ENCODE assay signal across 22 cellular contexts in genomic region chr7:119703895-119704294, GRCh38.
"Had no signal": no experiment of that assay in that cellular context is flagged by ENCODE, and none has a peak within 500 bp of the region (broad histone marks: within the 10 kb centered on the region; RNA-seq: fewer than 3 reads in every experiment).

No MANE protein-coding gene starts in this region.

- H3K4me1 ChIP-seq: gastrocnemius medialis, neural progenitor cell, parathyroid adenoma, right atrium auricular region, sigmoid colon, stomach, tibial artery had no signal

- DNase-seq: effector CD8-positive, alpha-beta T cell; endodermal cell; foreskin fibroblast; gastrocnemius medialis; head of caudate nucleus; mucosa of descending colon; naive thymus-derived CD4-positive, alpha-beta T cell; sigmoid colon; stimulated activated CD4-positive, alpha-beta T cell treated with anti-CD3 and anti-CD28 coated beads, Interleukin-2, amount 100 ng/mL, for 24 hours; stimulated activated CD4-positive, alpha-beta T cell treated with anti-CD3 and anti-CD28 coated beads, Interleukin-4, amount 100 ng/mL, for 24 hours; stimulated activated naive CD4-positive, alpha-beta T cell treated with Interleukin-2 at 50 U/mL for 16 hours; stomach; tibial artery had no signal

- H3K4me2 ChIP-seq: neural progenitor cell had no signal

- H3K9me3 ChIP-seq: gastrocnemius medialis, right atrium auricular region had no signal

- H2AFZ ChIP-seq: neural progenitor cell, parathyroid adenoma had no signal

- FAIRE-seq: keratinocyte had no signal

- ATAC-seq: esophagus mucosa; gastrocnemius medialis; left lobe of liver; mucosa of descending colon; naive thymus-derived CD4-positive, alpha-beta T cell; stimulated activated effector memory CD8-positive, alpha-beta T cell treated with anti-CD3 and anti-CD28 coated beads, Interleukin-12 subunit alpha, Interleukin-12 subunit beta, amount 100 ng/mL, for 72 hours had no signal

- H3K27ac ChIP-seq: epithelial cell of prostate, gastrocnemius medialis, neural progenitor cell, parathyroid adenoma, right atrium auricular region, sigmoid colon, stomach, tibial artery had no signal

- H3K9ac ChIP-seq: neural progenitor cell, parathyroid adenoma had no signal

- H3K4me3 ChIP-seq: gastrocnemius medialis, lung, mucosa of descending colon, neural progenitor cell, right atrium auricular region, sigmoid colon, stomach, tibial artery had no signal

- H3K36me3 ChIP-seq: gastrocnemius medialis, neural progenitor cell, right atrium auricular region, sigmoid colon, stomach, tibial artery had no signal

- H3K27me3 ChIP-seq: gastrocnemius medialis, neural progenitor cell, right atrium auricular region, sigmoid colon, stomach, tibial artery had no signal
